8 cellular contexts compared by ENCODE assay signal in genomic region chr7:64562246-64562620, GRCh38.
A peak's percentile ranks its signal among the peaks of the same experiment; 100 is the strongest.
DNase-seq lines count a peak whose midpoint lies in the region; ATAC-seq and TF ChIP-seq lines count a peak whose summit lies in the region.

No MANE protein-coding gene starts in this region.

- peak; percentile 2 for ATAC-seq in SK-N-SH treated with all-trans-retinoic acid at 6 μM for 48 hours
- ATAC-seq in HG03457 (IDR thresholded peaks at IDR 0.05; ENCODE audit: unreplicated experiment) = no peak

- TF ChIP-seq CTCF in fibroblast of pulmonary artery (IDR thresholded peaks at IDR 0.05; ENCODE audit: low read length, missing control alignments) = no peak
- no peak for TF ChIP-seq CTCF in GM13976 (IDR thresholded peaks at IDR 0.05; ENCODE audit: borderline replicate concordance, control extremely low read depth, extremely low read depth, insufficient read depth, missing control alignments)

- peak; percentile 56 for DNase-seq in DMS53 (lab: John Stamatoyannopoulos, UW)
- DNase-seq in DMS53 treated with DMSO at 0.1 percent for 48 hours (lab: John Stamatoyannopoulos, UW; ENCODE audit: unreplicated experiment) = no peak
- peak; percentile 21 for DNase-seq in fibroblast of pulmonary artery (ENCODE audit: low read depth)
- DNase-seq in putamen (ENCODE audit: low spot score) = no peak
- DNase-seq in GM13976 (ENCODE audit: low spot score) = no peak

- in situ Hi-C loops in GM13976 (cut with MboI; ENCODE audit: low sequenced_read_pairs, unreplicated experiment) = loop anchor here (25.0 kb wide), 1 partner anchor 250 kb away; the partner anchor contains the start of gene ZNF736

- peak overlapping the region; percentile 98 for H3K4me3 ChIP-seq in fibroblast of pulmonary artery (replicated peaks; ENCODE audit: low read depth, low read length)
- peak overlapping the region; percentile 72 to 99 (median 89) for H3K4me3 ChIP-seq in skin epidermis

- peak overlapping the region; percentile 16 to 87 (median 80) for H3K27ac ChIP-seq in skin epidermis

TF ChIP-seq in SK-N-SH treated with all-trans-retinoic acid at 6 μM for 48 hours, 23 proteins besides CTCF, POLR2A, EP300 and RAD21:
- no peak for TF ChIP-seq PATZ1 (CRISPR knock-in tag; IDR thresholded peaks at IDR 0.05; ENCODE audit: borderline replicate concordance)
- no peak for TF ChIP-seq SNAI2 (CRISPR knock-in tag; IDR thresholded peaks at IDR 0.05)
- no peak for TF ChIP-seq CSDC2 (CRISPR knock-in tag; IDR thresholded peaks at IDR 0.05)
- no peak for TF ChIP-seq ZNF565 (CRISPR knock-in tag; conservative IDR thresholded peaks at IDR 0.05; ENCODE audit: low read depth)
- no peak for TF ChIP-seq ZFP3 (CRISPR knock-in tag; IDR thresholded peaks at IDR 0.05)
- TF ChIP-seq ARNTL (CRISPR knock-in tag; IDR thresholded peaks at IDR 0.05; ENCODE audit: borderline replicate concordance, low read depth) = no peak
- TF ChIP-seq TSHZ2 (CRISPR knock-in tag; IDR thresholded peaks at IDR 0.05) = no peak
- TF ChIP-seq RARB (CRISPR knock-in tag; IDR thresholded peaks at IDR 0.05) = no peak
- no peak for TF ChIP-seq OSR1 (CRISPR knock-in tag; IDR thresholded peaks at IDR 0.05)
- no peak for TF ChIP-seq GLIS3 (CRISPR knock-in tag; IDR thresholded peaks at IDR 0.05)
- TF ChIP-seq ZNF8 (CRISPR knock-in tag; IDR thresholded peaks at IDR 0.05) = no peak
- TF ChIP-seq PPARA (CRISPR knock-in tag; IDR thresholded peaks at IDR 0.05; ENCODE audit: borderline replicate concordance) = no peak
- no peak for TF ChIP-seq TCF4 (CRISPR knock-in tag; IDR thresholded peaks at IDR 0.05; ENCODE audit: borderline replicate concordance)
- no peak for TF ChIP-seq ISL1 (CRISPR knock-in tag; IDR thresholded peaks at IDR 0.05)
- no peak for TF ChIP-seq TOX (CRISPR knock-in tag; IDR thresholded peaks at IDR 0.05; ENCODE audit: borderline replicate concordance)
- no peak for TF ChIP-seq ZC3H10 (CRISPR knock-in tag; IDR thresholded peaks at IDR 0.05)
- TF ChIP-seq ZFP30 (CRISPR knock-in tag; IDR thresholded peaks at IDR 0.05) = no peak
- no peak for TF ChIP-seq BACH2 (CRISPR knock-in tag; IDR thresholded peaks at IDR 0.05; ENCODE audit: borderline replicate concordance)
- no peak for TF ChIP-seq ESRRG (CRISPR knock-in tag; IDR thresholded peaks at IDR 0.05)
TF ChIP-seq in SK-N-SH treated with all-trans-retinoic acid at 6 μM for 48 hours: peak in this region for 0.

Comparison
In these comparisons a context has a peak if more than half of its experiments do, and no peak if none do; other contexts are left out.
1. DNase-seq: peak in DMS53 (single experiment) and fibroblast of pulmonary artery (single experiment); none in DMS53 treated with DMSO at 0.1 percent for 48 hours (single experiment), putamen (single experiment) and GM13976 (single experiment).